ENCODE assay signal across 8 cellular contexts in the genomic region with DNA sequence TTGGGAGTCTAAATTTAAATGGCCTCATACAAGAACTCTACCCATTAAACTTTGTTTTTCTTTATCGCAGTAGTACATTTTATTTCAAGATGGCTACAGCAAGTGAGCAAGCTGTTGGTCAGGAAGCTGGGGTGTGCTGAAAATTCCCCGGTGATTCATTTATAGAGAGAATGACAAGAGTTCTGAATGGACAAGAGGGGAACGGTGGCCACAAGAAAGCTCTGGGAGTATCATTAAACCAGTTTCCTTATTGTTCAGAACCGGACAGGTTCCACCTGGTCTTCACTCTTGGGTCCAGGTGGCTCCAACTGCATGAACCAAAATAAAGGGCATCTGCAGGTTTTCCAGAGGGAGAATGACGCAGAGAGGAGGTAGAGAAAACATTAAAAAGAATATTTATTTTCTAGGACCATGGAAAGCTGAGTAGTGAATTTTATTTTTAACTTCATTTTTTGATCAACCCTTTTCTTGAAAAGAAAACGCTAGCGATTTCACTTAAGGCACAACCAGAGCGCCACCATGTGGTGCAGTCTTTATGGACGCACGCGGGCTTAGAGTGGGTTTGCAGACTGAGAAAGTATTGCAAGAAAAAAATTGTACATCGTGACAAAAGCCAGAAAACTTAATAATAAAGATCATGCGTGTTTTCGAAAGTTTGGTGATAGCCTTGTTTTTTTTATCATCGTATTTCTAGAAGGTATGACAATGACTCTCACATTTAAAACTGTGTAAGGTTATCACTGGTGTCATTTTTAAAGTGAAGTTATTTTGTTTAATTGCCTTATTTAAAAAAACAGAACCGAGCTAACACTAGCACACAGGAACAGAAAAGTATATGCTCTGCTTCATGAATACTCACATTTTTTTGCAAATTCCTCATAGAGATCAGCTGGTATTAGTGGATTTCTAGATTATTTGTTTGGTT.
DNase-seq lines count a peak whose midpoint lies in the region; ATAC-seq, FAIRE-seq and TF ChIP-seq lines count a peak whose summit lies in the region.

No MANE protein-coding gene starts in this region.

- H3K9me3 ChIP-seq in left lung, result peaks cover 0 to 4% of the 10 kb centered on the region in 2 donors

- intact Hi-C loops in left lung (cut with DNase I), result no loop called here

- peak; percentile 60 for ATAC-seq in GM18870 (IDR thresholded peaks at IDR 0.05; ENCODE audit: unreplicated experiment)
- ATAC-seq in HG03280 (IDR thresholded peaks at IDR 0.05; ENCODE audit: unreplicated experiment), result peak; percentile 54
- ATAC-seq in left lung, result peak; percentile 74
- no peak for ATAC-seq in HG03139 (IDR thresholded peaks at IDR 0.05; ENCODE audit: unreplicated experiment)
- no peak for ATAC-seq in HG03571 (IDR thresholded peaks at IDR 0.05; ENCODE audit: unreplicated experiment)

- H3K4me3 ChIP-seq in bronchial epithelial cell (ENCODE audit: low read depth, low read length) (no peak overlapping the region), left lung (no peak overlapping the region)

- no peak for FAIRE-seq in bronchial epithelial cell (lab: Jason Lieb, UNC)

- no peak overlapping the region for H3K27ac ChIP-seq in left lung

- H3K4me1 ChIP-seq in left lung, result no peaks in the 10 kb centered on the region

- peak; percentile 28 for TF ChIP-seq CTCF in AG09319 (IDR thresholded peaks at IDR 0.05; ENCODE audit: low read depth, low read length)
- peak; percentile 74 for TF ChIP-seq CTCF in bronchial epithelial cell (IDR thresholded peaks at IDR 0.05; ENCODE audit: insufficient read depth, low read length, severe bottlenecking)
- TF ChIP-seq CTCF in left lung (IDR thresholded peaks at IDR 0.05), result peak; percentile 41 to 56

- H3K36me3 ChIP-seq in bronchial epithelial cell (ENCODE audit: control insufficient read depth, insufficient read depth, low read length) (no peaks in the 10 kb centered on the region), left lung (no peaks in the 10 kb centered on the region)

- H3K27me3 ChIP-seq in bronchial epithelial cell (ENCODE audit: control insufficient read depth, insufficient read depth, low read length) (peaks cover 1% of the 10 kb centered on the region), left lung (no peaks in the 10 kb centered on the region)

- DNase-seq in AG09319 (ENCODE audit: extremely low read depth, low read depth), result no peak
- peak; percentile 70 for DNase-seq in NCI-H774 (lab: John Stamatoyannopoulos, UW)
- DNase-seq in bronchial epithelial cell (ENCODE audit: low read depth), result peak; percentile 53
- DNase-seq in left lung, result peak in 1 of 2 donors; percentile 32

Comparison
In these comparisons a context has a peak if more than half of its experiments do, and no peak if none do; other contexts are left out.
1. ATAC-seq: peak in GM18870 (single experiment), HG03280 (single experiment) and left lung (single experiment); none in HG03139 (single experiment) and HG03571 (single experiment).
2. Peak in every context shown above with its lines, with median percentiles within 50 percentile points of each other: CTCF ChIP-seq.